ENCODE assay signal across 19 cellular contexts in genomic region chr14:61736751-61737150, GRCh38. TPM values are rescaled to one million over a fixed set of nuclear protein-coding genes. Genes with fewer than 3 reads are reported as not detected.
DNase-seq lines count a peak whose midpoint lies in the region; ATAC-seq and TF ChIP-seq lines count a peak whose summit lies in the region.
"Had no signal": no experiment of that assay in that cellular context is flagged by ENCODE, and none has a peak within 500 bp of the region (broad histone marks: within the 10 kb centered on the region; RNA-seq: fewer than 3 reads in every experiment).

No MANE protein-coding gene starts in this region.

- peaks cover 3% of the 10 kb centered on the region for H3K4me1 Mint-ChIP-seq in activated naive CD8-positive, alpha-beta T cell treated with anti-CD3 and anti-CD28 coated beads, Interleukin-2, amount 50 U/mL, for 24 hours

- no peak for TF ChIP-seq CTCF in cardiac muscle cell (IDR thresholded peaks at IDR 0.05; ENCODE audit: low read depth, low read length)
- no peak for TF ChIP-seq CTCF in OCI-LY1 (IDR thresholded peaks at IDR 0.05; ENCODE audit: low read length)
- no peak for TF ChIP-seq CTCF in thyroid gland (IDR thresholded peaks at IDR 0.05)
- no peak for TF ChIP-seq CTCF in dorsolateral prefrontal cortex (IDR thresholded peaks at IDR 0.05 in 54 of 56, conservative IDR thresholded peaks at IDR 0.05 in 2 of 56; ENCODE audit: low read depth in 1 of 56, partially characterized antibody in 56 of 56)

- H3K27ac ChIP-seq in cardiac muscle cell: peak overlapping the region; percentile 70
- H3K27ac ChIP-seq in OCI-LY1 (ENCODE audit: low read depth, low read length, poor library complexity, severe bottlenecking): peak overlapping the region; percentile 46
- H3K27ac ChIP-seq in thyroid gland: peak overlapping the region; percentile 12 to 45 (median 25)
- peak overlapping the region in 2 of 59 donors; percentile 5 to 6 for H3K27ac ChIP-seq in dorsolateral prefrontal cortex
- H3K27ac ChIP-seq: coronary artery had no signal

- H3K27me3 Mint-ChIP-seq in activated naive CD8-positive, alpha-beta T cell treated with anti-CD3 and anti-CD28 coated beads, Interleukin-2, amount 50 U/mL, for 24 hours: no peaks in the 10 kb centered on the region
- H3K27me3 Mint-ChIP-seq: activated CD4-positive, alpha-beta T cell treated with anti-CD3 and anti-CD28 coated beads, Interleukin-2, amount 10 ng/mL, durations not matched to agents 7 days and 5 days had no signal

- H3K9me2 ChIP-seq in OCI-LY1 (ENCODE audit: low read depth, low read length): no peaks in the 10 kb centered on the region

- peaks cover 17% of the 10 kb centered on the region; the same call in 1 of the 2 replicates for H3K79me2 ChIP-seq in OCI-LY1 (ENCODE audit: insufficient read depth, low read length)

- H3K27me3 ChIP-seq in cardiac muscle cell (no peaks in the 10 kb centered on the region), OCI-LY1 (ENCODE audit: insufficient read depth, low read length) (no peaks in the 10 kb centered on the region), thyroid gland (no peaks in the 10 kb centered on the region), dorsolateral prefrontal cortex (no peaks in the 10 kb centered on the region)
- H3K27me3 ChIP-seq: right atrium auricular region had no signal

- intact Hi-C loops in cardiac septum (cut with DNase I) (no loop called here), thyroid gland (cut with DNase I) (no loop called here), dorsolateral prefrontal cortex (cut with DNase I) (no loop called here)

- H3K9me3 ChIP-seq in cardiac muscle cell (ENCODE audit: low read depth) (no peaks in the 10 kb centered on the region), OCI-LY1 (ENCODE audit: low read length) (no peaks in the 10 kb centered on the region), thyroid gland (no peaks in the 10 kb centered on the region)
- H3K9me3 ChIP-seq: right atrium auricular region had no signal

- no peak for TF ChIP-seq POLR2A in thyroid gland (IDR thresholded peaks at IDR 0.05)

- H3K4me1 ChIP-seq in cardiac muscle cell (ENCODE audit: low read depth) (no peaks in the 10 kb centered on the region), OCI-LY1 (ENCODE audit: insufficient read depth, low read length, severe bottlenecking) (no peaks in the 10 kb centered on the region), thyroid gland (peaks cover 8 to 15% of the 10 kb centered on the region in 2 donors)

- peaks cover 81% of the 10 kb centered on the region for H3K36me3 Mint-ChIP-seq in activated naive CD8-positive, alpha-beta T cell treated with anti-CD3 and anti-CD28 coated beads, Interleukin-2, amount 50 U/mL, for 24 hours (ENCODE audit: low read depth)

- H3K4me3 ChIP-seq in cardiac muscle cell (no peak overlapping the region), OCI-LY1 (ENCODE audit: low read depth, low read length, poor library complexity, severe bottlenecking) (no peak overlapping the region), thyroid gland (replicated peaks in 1 of 3) (no peak overlapping the region), dorsolateral prefrontal cortex (no peak overlapping the region)
- H3K4me3 ChIP-seq: coronary artery, right atrium auricular region had no signal

- no peak overlapping the region for H3K4me2 ChIP-seq in OCI-LY1 (ENCODE audit: low read length)

- no peak overlapping the region for H3K9ac ChIP-seq in OCI-LY1 (ENCODE audit: low read length)

- H3K4me3 Mint-ChIP-seq in activated naive CD8-positive, alpha-beta T cell treated with anti-CD3 and anti-CD28 coated beads, Interleukin-2, amount 50 U/mL, for 24 hours: no peak overlapping the region
- H3K4me3 Mint-ChIP-seq: activated CD4-positive, alpha-beta T cell treated with anti-CD3 and anti-CD28 coated beads, Interleukin-2, amount 10 ng/mL, durations not matched to agents 7 days and 5 days; T-helper 1 cell treated with Interleukin-12 subunit alpha and Interleukin-12 subunit beta and Interleukin-4 antibody, amounts not matched to agents 30 μg/mL and 1 μg/mL, for 36 hours had no signal

- H3K9me3 Mint-ChIP-seq in activated naive CD8-positive, alpha-beta T cell treated with anti-CD3 and anti-CD28 coated beads, Interleukin-2, amount 50 U/mL, for 24 hours: no peaks in the 10 kb centered on the region
- H3K9me3 Mint-ChIP-seq: activated CD4-positive, alpha-beta T cell treated with anti-CD3 and anti-CD28 coated beads, Interleukin-2, amount 10 ng/mL, durations not matched to agents 7 days and 5 days; T-helper 1 cell treated with Interleukin-12 subunit alpha and Interleukin-12 subunit beta and Interleukin-4 antibody, amounts not matched to agents 30 μg/mL and 1 μg/mL, for 36 hours had no signal

- no peak for ATAC-seq in activated naive CD8-positive, alpha-beta T cell treated with anti-CD3 and anti-CD28 coated beads, Interleukin-2, amount 50 U/mL, for 24 hours
- ATAC-seq in GM18867 (IDR thresholded peaks at IDR 0.05; ENCODE audit: unreplicated experiment): no peak

- no peaks in the 10 kb centered on the region for H4K20me1 ChIP-seq in OCI-LY1 (ENCODE audit: insufficient read depth, low read length)

- no peak for DNase-seq in cardiac muscle cell (ENCODE audit: low read depth in 1 of 2, low spot score in 1 of 2)
- no peak for DNase-seq in cardiac septum (ENCODE audit: low spot score)
- no peak for DNase-seq in activated naive CD8-positive, alpha-beta T cell treated with anti-CD3 and anti-CD28 coated beads, Interleukin-2, amount 50 U/mL, for 24 hours
- no peak for DNase-seq in thyroid gland
- DNase-seq in dorsolateral prefrontal cortex: no peak
- no peak for DNase-seq in activated CD4-positive, CD25-positive, alpha-beta regulatory T cell (lab: John Stamatoyannopoulos, UW)
- DNase-seq: activated CD4-positive, alpha-beta T cell treated with anti-CD3 and anti-CD28 coated beads, Interleukin-2, amount 10 ng/mL, durations not matched to agents 7 days and 5 days; aorta; foreskin fibroblast; GF-D8; kidney glomerular epithelial cell; midbrain; NCI-H2029 treated with DMSO at 0.1 percent for 48 hours; SHP77 had no signal

- 40 to 49% methylated on average over 4 of the region's 4 CpGs for WGBS in thyroid gland, 2 donors

- no peaks in the 10 kb centered on the region; the same call in 1 of the 2 replicates for H3F3A ChIP-seq in OCI-LY1 (ENCODE audit: insufficient read depth, low read length)

- H2AFZ ChIP-seq in OCI-LY1 (ENCODE audit: low read length): no peak overlapping the region

- peak overlapping the region; percentile 69 for H3K27ac Mint-ChIP-seq in activated naive CD8-positive, alpha-beta T cell treated with anti-CD3 and anti-CD28 coated beads, Interleukin-2, amount 50 U/mL, for 24 hours
- H3K27ac Mint-ChIP-seq: activated CD4-positive, alpha-beta T cell treated with anti-CD3 and anti-CD28 coated beads, Interleukin-2, amount 10 ng/mL, durations not matched to agents 7 days and 5 days; T-helper 1 cell treated with Interleukin-12 subunit alpha and Interleukin-12 subunit beta and Interleukin-4 antibody, amounts not matched to agents 30 μg/mL and 1 μg/mL, for 36 hours had no signal

- H3K36me3 ChIP-seq in cardiac muscle cell: peaks cover 82% of the 10 kb centered on the region
- peaks cover 99% of the 10 kb centered on the region for H3K36me3 ChIP-seq in OCI-LY1 (ENCODE audit: insufficient read depth, low read length)
- H3K36me3 ChIP-seq in thyroid gland: peaks cover 45 to 69% of the 10 kb centered on the region in 2 donors

RNA-seq across cellular contexts. Expression of gene SNAPC1, which starts 25.5 kb away (rescaled TPM):
- total RNA-seq in cardiac muscle cell (12.9 and 13.0 TPM in 2 replicates), cardiac septum (5.0 TPM), thyroid gland (1 to 10 TPM; 4.8 to 8.9 (median 6.8) TPM), dorsolateral prefrontal cortex (1 to 10 TPM; 2.2 to 6.6 (median 4.4) TPM)
- 17.3 and 23.8 TPM in 2 replicates for polyA plus RNA-seq in cardiac muscle cell

RNA-seq across cellular contexts. Expression of gene HIF1A, which starts 41.4 kb away (rescaled TPM):
- 107 and 108 TPM in 2 replicates for total RNA-seq in cardiac muscle cell
- 119 and 166 TPM in 2 replicates for polyA plus RNA-seq in cardiac muscle cell
- total RNA-seq in cardiac septum: 73.2 TPM
- total RNA-seq in thyroid gland: 100 to 1,000 TPM; 137 to 295 (median 158) TPM
- total RNA-seq in dorsolateral prefrontal cortex: 100 to 1,000 TPM in 11 of 120 experiments, 10 to 100 TPM in 109; 54.8 to 115 (median 81.7) TPM
